2 cellular contexts compared by ENCODE assay signal in genomic region chr3:158731525-158731924, GRCh38.
TF ChIP-seq lines count a peak whose summit lies in the region.

No MANE protein-coding gene starts in this region.

TF ChIP-seq in liver, 16 proteins besides CTCF, POLR2A, EP300 and RAD21:
- TF ChIP-seq NR2F2 (IDR thresholded peaks at IDR 0.05) (no peak), TAF1 (conservative IDR thresholded peaks at IDR 0.05) (no peak), REST (IDR thresholded peaks at IDR 0.05) (no peak), JUND (IDR thresholded peaks at IDR 0.05) (no peak), SP1 (IDR thresholded peaks at IDR 0.05) (no peak), ZBTB33 (IDR thresholded peaks at IDR 0.05) (no peak), HNF4A (conservative IDR thresholded peaks at IDR 0.05) (no peak), YY1 (IDR thresholded peaks at IDR 0.05) (no peak)
- TF ChIP-seq, protein P1, sequence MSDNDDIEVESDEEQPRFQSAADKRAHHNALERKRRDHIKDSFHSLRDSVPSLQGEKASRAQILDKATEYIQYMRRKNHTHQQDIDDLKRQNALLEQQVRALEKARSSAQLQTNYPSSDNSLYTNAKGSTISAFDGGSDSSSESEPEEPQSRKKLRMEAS (IDR thresholded peaks at IDR 0.05) = no peak

TF ChIP-seq in HepG2, 621 proteins besides CTCF, POLR2A, EP300 and RAD21:
- TF ChIP-seq CENPT (CRISPR knock-in tag; IDR thresholded peaks at IDR 0.05; ENCODE audit: low read depth) = no peak
- TF ChIP-seq ZNF292 (CRISPR knock-in tag; IDR thresholded peaks at IDR 0.05; ENCODE audit: borderline replicate concordance, low read depth) = no peak
- TF ChIP-seq ZNF614 (CRISPR knock-in tag; IDR thresholded peaks at IDR 0.05; ENCODE audit: borderline replicate concordance) = no peak
- no peak for TF ChIP-seq ZC3H4 (CRISPR knock-in tag; IDR thresholded peaks at IDR 0.05; ENCODE audit: borderline replicate concordance)
- TF ChIP-seq MTERF4 (CRISPR knock-in tag; IDR thresholded peaks at IDR 0.05) = no peak
- TF ChIP-seq ZNF7 (CRISPR knock-in tag; IDR thresholded peaks at IDR 0.05) = no peak
- TF ChIP-seq, protein P2, sequence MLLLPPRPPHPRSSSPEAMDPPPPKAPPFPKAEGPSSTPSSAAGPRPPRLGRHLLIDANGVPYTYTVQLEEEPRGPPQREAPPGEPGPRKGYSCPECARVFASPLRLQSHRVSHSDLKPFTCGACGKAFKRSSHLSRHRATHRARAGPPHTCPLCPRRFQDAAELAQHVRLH (CRISPR knock-in tag; IDR thresholded peaks at IDR 0.05; ENCODE audit: borderline replicate concordance, low read depth) = no peak
- no peak for TF ChIP-seq ZNF709 (CRISPR knock-in tag; IDR thresholded peaks at IDR 0.05)
- TF ChIP-seq ZUFSP (CRISPR knock-in tag; IDR thresholded peaks at IDR 0.05; ENCODE audit: borderline replicate concordance) = no peak
- TF ChIP-seq HDAC2 (CRISPR knock-in tag; IDR thresholded peaks at IDR 0.05) = no peak
- no peak for TF ChIP-seq EED (CRISPR knock-in tag; IDR thresholded peaks at IDR 0.05)
- TF ChIP-seq MAZ (IDR thresholded peaks at IDR 0.05; ENCODE audit: borderline replicate concordance, low read depth, low read length) = no peak
- TF ChIP-seq MAZ (CRISPR knock-in tag; IDR thresholded peaks at IDR 0.05; ENCODE audit: low read depth) = no peak
- TF ChIP-seq CENPX (CRISPR knock-in tag; IDR thresholded peaks at IDR 0.05) = no peak
- TF ChIP-seq BCL3 (CRISPR knock-in tag; IDR thresholded peaks at IDR 0.05) = no peak
TF ChIP-seq in HepG2: peak in this region for 0.
